Comparison of ENCODE assay signal across 13 cellular contexts in the genomic region with DNA sequence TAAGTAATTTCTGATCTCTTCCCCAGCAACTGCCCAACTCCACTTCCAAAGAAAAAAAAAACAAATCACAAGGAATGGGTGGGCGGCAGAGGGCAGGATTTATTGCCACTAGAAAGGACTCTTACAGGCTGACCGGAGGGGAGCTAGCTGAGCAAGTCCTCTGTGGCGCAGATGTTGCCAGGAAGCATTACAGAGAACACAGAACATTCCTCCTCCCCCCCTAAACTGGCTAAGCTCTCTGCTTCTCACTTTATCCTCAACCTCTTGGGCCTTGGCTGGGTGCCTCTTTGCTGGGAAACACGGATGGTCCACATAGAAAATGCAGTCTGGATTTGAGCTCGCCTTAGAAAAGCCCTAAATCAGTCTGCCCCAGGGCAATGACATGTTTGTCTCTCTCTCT. TPM values are rescaled to one million over a fixed set of nuclear protein-coding genes. Genes with fewer than 3 reads are reported as not detected.
A peak's percentile ranks its signal among the peaks of the same experiment; 100 is the strongest.
DNase-seq lines count a peak whose midpoint lies in the region; ATAC-seq, FAIRE-seq and TF ChIP-seq lines count a peak whose summit lies in the region.
"Had no signal": no experiment of that assay in that cellular context is flagged by ENCODE, and none has a peak within 500 bp of the region (broad histone marks: within the 10 kb centered on the region; RNA-seq: fewer than 3 reads in every experiment).

No MANE protein-coding gene starts in this region.

- ATAC-seq in Right ventricle myocardium inferior (peak; percentile 87), GM19023 (IDR thresholded peaks at IDR 0.05; ENCODE audit: unreplicated experiment) (no peak)
- ATAC-seq in activated T-cell treated with anti-CD3 and anti-CD28 coated beads, Interleukin-2, amount 50 U/mL, for 4 hours: no peak
- no peak for ATAC-seq in CD4-positive, alpha-beta T cell (ENCODE audit: poor library complexity)

- H3K27me3 ChIP-seq in right atrium auricular region: peaks cover 0 to 9% of the 10 kb centered on the region in 2 donors
- no peaks in the 10 kb centered on the region for H3K27me3 ChIP-seq in uterus
- peaks cover 16% of the 10 kb centered on the region for H3K27me3 ChIP-seq in CD4-positive, alpha-beta T cell (ENCODE audit: control insufficient read depth, insufficient read depth, low read length)

- H3K27me3 Mint-ChIP-seq in activated T-cell treated with anti-CD3 and anti-CD28 coated beads, Interleukin-2, amount 50 U/mL, for 4 hours (ENCODE audit: low read depth): peaks cover 23% of the 10 kb centered on the region
- peaks cover 79% of the 10 kb centered on the region for H3K27me3 Mint-ChIP-seq in CD4-positive, alpha-beta T cell

- POLR2A ChIA-PET in CD4-positive, alpha-beta T cell (lab: Charles Lee): no interaction called here

- H3K27ac Mint-ChIP-seq in CD4-positive, alpha-beta T cell: no peak overlapping the region
- H3K27ac Mint-ChIP-seq: memory B cell had no signal

- H3K4me1 ChIP-seq in right atrium auricular region: no peaks in the 10 kb centered on the region
- H3K4me1 ChIP-seq in uterus: peaks cover 0 to 2% of the 10 kb centered on the region in 2 donors

- intact Hi-C loops in Right ventricle myocardium inferior (cut with DNase I): loop anchor here (5.0 kb wide), 1 partner anchor 118 kb away; no protein-coding TSS in a partner anchor
- intact Hi-C loops in uterus (cut with DNase I; ENCODE audit: low total_unique reads): no loop called here
- intact Hi-C loops in CD4-positive, alpha-beta T cell (cut with DNase I, micrococcal nuclease): no loop called here

- H3K36me3 Mint-ChIP-seq in activated T-cell treated with anti-CD3 and anti-CD28 coated beads, Interleukin-2, amount 50 U/mL, for 4 hours (ENCODE audit: insufficient read depth): no peaks in the 10 kb centered on the region
- no peaks in the 10 kb centered on the region for H3K36me3 Mint-ChIP-seq in CD4-positive, alpha-beta T cell (ENCODE audit: low read depth)
- H3K36me3 Mint-ChIP-seq: memory B cell had no signal

- H3K4me3 ChIP-seq in right atrium auricular region (no peak overlapping the region), uterus (no peak overlapping the region)
- H3K4me3 ChIP-seq: MG63 had no signal

- TF ChIP-seq POLR2A in uterus (IDR thresholded peaks at IDR 0.05): no peak

- no peaks in the 10 kb centered on the region for H3K9me3 ChIP-seq in right atrium auricular region
- H3K9me3 ChIP-seq in uterus: no peaks in the 10 kb centered on the region
- H3K9me3 ChIP-seq in CD4-positive, alpha-beta T cell (ENCODE audit: control insufficient read depth, low read length): no peaks in the 10 kb centered on the region
- H3K9me3 ChIP-seq: MG63 had no signal

- H3K4me1 Mint-ChIP-seq in activated T-cell treated with anti-CD3 and anti-CD28 coated beads, Interleukin-2, amount 50 U/mL, for 4 hours (ENCODE audit: low read depth): no peaks in the 10 kb centered on the region
- no peaks in the 10 kb centered on the region for H3K4me1 Mint-ChIP-seq in CD4-positive, alpha-beta T cell (ENCODE audit: low read depth)
- H3K4me1 Mint-ChIP-seq: memory B cell had no signal

- TF ChIP-seq CTCF in right atrium auricular region (IDR thresholded peaks at IDR 0.05) (no peak), uterus (IDR thresholded peaks at IDR 0.05) (no peak)
- no peak for TF ChIP-seq CTCF in CD4-positive, alpha-beta T cell (IDR thresholded peaks at IDR 0.05)

- DNase-seq in Right ventricle myocardium inferior (ENCODE audit: missing footprints): peak; percentile 70
- DNase-seq in right atrium auricular region (ENCODE audit: low spot score): no peak
- DNase-seq in left kidney (ENCODE audit: low read depth, low spot score): peak; percentile 87
- peak; percentile 57 to 66 for DNase-seq in uterus
- DNase-seq in activated T-cell treated with anti-CD3 and anti-CD28 coated beads, Interleukin-2, amount 50 U/mL, for 4 hours: no peak
- no peak for DNase-seq in CD4-positive, alpha-beta T cell
- DNase-seq: central memory CD4-positive, alpha-beta T cell; MG63; SW 1271 had no signal

- H3K27ac ChIP-seq in right atrium auricular region (no peak overlapping the region), uterus (peak overlapping the region in 1 of 2 donors; percentile 51)
- H3K27ac ChIP-seq in CD4-positive, alpha-beta T cell (ENCODE audit: low read depth, low read length): no peak overlapping the region

- no peaks in the 10 kb centered on the region for H3K36me3 ChIP-seq in right atrium auricular region
- no peaks in the 10 kb centered on the region for H3K36me3 ChIP-seq in uterus
- H3K36me3 ChIP-seq: MG63 had no signal

- no peak overlapping the region for H3K4me3 Mint-ChIP-seq in activated T-cell treated with anti-CD3 and anti-CD28 coated beads, Interleukin-2, amount 50 U/mL, for 4 hours
- H3K4me3 Mint-ChIP-seq in CD4-positive, alpha-beta T cell: no peak overlapping the region
- H3K4me3 Mint-ChIP-seq: memory B cell had no signal

- CTCF ChIA-PET in CD4-positive, alpha-beta T cell (lab: Charles Lee): no interaction called here

- FAIRE-seq in endometrium (lab: Jason Lieb, UNC): peak; percentile 61
- FAIRE-seq: D721Med had no signal

- no peaks in the 10 kb centered on the region for H3K9me3 Mint-ChIP-seq in activated T-cell treated with anti-CD3 and anti-CD28 coated beads, Interleukin-2, amount 50 U/mL, for 4 hours
- H3K9me3 Mint-ChIP-seq in CD4-positive, alpha-beta T cell: no peaks in the 10 kb centered on the region
- H3K9me3 Mint-ChIP-seq: memory B cell had no signal

RNA-seq across cellular contexts. Expression of a gene that starts 12.6 kb away (rescaled TPM):
- total RNA-seq in Right ventricle myocardium inferior (0.54 TPM), right atrium auricular region (1 to 10 TPM; 1.9 to 3.9 TPM), uterus (10 to 100 TPM in 1 of 4 donors, 1 to 10 TPM in 3; 2.1 to 48.5 (median 5.6) TPM)
- 1 to 10 TPM; 1.5 to 2.7 (median 1.6) TPM for total RNA-seq in activated T-cell treated with anti-CD3 and anti-CD28 coated beads, Interleukin-2, amount 50 U/mL, for 4 hours
- total RNA-seq in CD4-positive, alpha-beta T cell: not detected

RNA-seq across cellular contexts. Expression of a gene that starts 56.9 kb away (rescaled TPM):
- total RNA-seq in Right ventricle myocardium inferior: 39.9 TPM
- total RNA-seq in right atrium auricular region: 10 to 100 TPM; 22.1 to 35.4 TPM
- 10 to 100 TPM; 16.1 to 65.3 (median 40.4) TPM for total RNA-seq in uterus
- 10 to 100 TPM; 38.6 to 48.5 (median 45.3) TPM for total RNA-seq in activated T-cell treated with anti-CD3 and anti-CD28 coated beads, Interleukin-2, amount 50 U/mL, for 4 hours
- total RNA-seq in CD4-positive, alpha-beta T cell: 10 to 100 TPM; 32.1 to 36.7 TPM

Comparison
In these comparisons a context has a peak if more than half of its experiments do, and no peak if none do; other contexts are left out.
1. DNase-seq: peak in Right ventricle myocardium inferior (single experiment), left kidney (single experiment) and uterus (2 of 2); none in right atrium auricular region (single experiment), activated T-cell treated with anti-CD3 and anti-CD28 coated beads, Interleukin-2, amount 50 U/mL, for 4 hours (single experiment) and CD4-positive, alpha-beta T cell (0 of 10).